Comparison of ENCODE assay signal across 8 cellular contexts in genomic region chr22:39773976-39774539, GRCh38.
DNase-seq lines count a peak whose midpoint lies in the region; ATAC-seq and TF ChIP-seq lines count a peak whose summit lies in the region.

No MANE protein-coding gene starts in this region.

- no peaks in the 10 kb centered on the region for H3K36me3 ChIP-seq in upper lobe of left lung

- H3K4me1 ChIP-seq in upper lobe of left lung: peaks cover 3 to 10% (median 6%) of the 10 kb centered on the region in 4 donors

- H3K9me3 ChIP-seq in upper lobe of left lung: peaks cover 0 to 5% (median 0%) of the 10 kb centered on the region in 4 donors

- H3K27ac ChIP-seq in upper lobe of left lung: no peak overlapping the region

- TF ChIP-seq POLR2A in upper lobe of left lung (IDR thresholded peaks at IDR 0.05): no peak

- H3K27me3 ChIP-seq in upper lobe of left lung: no peaks in the 10 kb centered on the region

- TF ChIP-seq EP300 in upper lobe of left lung (IDR thresholded peaks at IDR 0.05): no peak

- DNase-seq in Daoy (ENCODE audit: low read depth): peak; percentile 23
- peak; percentile 34 for DNase-seq in activated CD4-positive, CD25-positive, alpha-beta regulatory T cell treated with anti-CD3 and anti-CD28 coated beads, Interleukin-2, amount 50 U/mL, for 72 hours
- peak; percentile 29 for DNase-seq in medulla oblongata (ENCODE audit: extremely low spot score)
- no peak for DNase-seq in NCI-H2081 (lab: John Stamatoyannopoulos, UW)
- no peak for DNase-seq in cortex of kidney (lab: John Stamatoyannopoulos, UW)
- no peak for DNase-seq in amniotic stem cell (lab: John Stamatoyannopoulos, UW)
- DNase-seq in upper lobe of left lung: no peak

- WGBS in upper lobe of left lung, 2 donors: 8 to 10% methylated on average over 4 of the region's 4 CpGs

- peak; percentile 49 for ATAC-seq in HG02588 (IDR thresholded peaks at IDR 0.05; ENCODE audit: unreplicated experiment)
- no peak for ATAC-seq in upper lobe of left lung (ENCODE audit: low FRiP score in 2 of 2)

- H3K4me3 ChIP-seq in upper lobe of left lung: no peak overlapping the region

- no peak for TF ChIP-seq CTCF in upper lobe of left lung (IDR thresholded peaks at IDR 0.05)

Comparison
In these comparisons a context has a peak if more than half of its experiments do, and no peak if none do; other contexts are left out.
1. DNase-seq: peak in Daoy (single experiment), activated CD4-positive, CD25-positive, alpha-beta regulatory T cell treated with anti-CD3 and anti-CD28 coated beads, Interleukin-2, amount 50 U/mL, for 72 hours (single experiment) and medulla oblongata (single experiment); none in NCI-H2081 (0 of 2), cortex of kidney (single experiment), amniotic stem cell (single experiment) and upper lobe of left lung (0 of 2).